Comparison of ENCODE assay signal across 8 cellular contexts in the genomic region with DNA sequence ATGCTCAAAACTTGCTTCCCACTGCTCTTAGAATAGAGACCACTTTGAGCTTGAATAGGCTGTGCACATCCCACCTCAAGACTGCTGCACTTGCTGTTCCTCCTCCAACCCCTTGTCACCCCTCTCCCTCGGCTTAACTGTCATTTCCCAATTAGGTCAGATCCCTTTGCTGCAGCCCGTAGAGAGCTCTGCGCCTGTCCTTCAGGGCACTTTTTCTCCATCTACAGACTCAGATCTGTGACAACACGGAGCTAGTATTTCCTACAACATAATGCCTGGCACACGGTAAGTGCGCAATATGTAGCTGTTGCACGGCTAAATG. TPM values are rescaled to one million over a fixed set of nuclear protein-coding genes. Genes with fewer than 3 reads are reported as not detected.
A peak's percentile ranks its signal among the peaks of the same experiment; 100 is the strongest.
DNase-seq lines count a peak whose midpoint lies in the region; ATAC-seq and TF ChIP-seq lines count a peak whose summit lies in the region.

No MANE protein-coding gene starts in this region.

- H3K36me3 ChIP-seq in ACC112 (ENCODE audit: insufficient read depth, low read length) (no peaks in the 10 kb centered on the region), body of pancreas (replicated peaks in 1 of 2; ENCODE audit: insufficient read depth in 1 of 2, low read depth in 2 of 2) (no peaks in the 10 kb centered on the region), lower lobe of right lung (no peaks in the 10 kb centered on the region), uterus (no peaks in the 10 kb centered on the region)

- peak overlapping the region; percentile 95 for H3K4me3 ChIP-seq in ACC112 (ENCODE audit: low read depth, low read length)
- no peak overlapping the region for H3K4me3 ChIP-seq in body of pancreas
- peak overlapping the region; percentile 77 for H3K4me3 ChIP-seq in lower lobe of right lung
- H3K4me3 ChIP-seq in uterus, result peak overlapping the region; percentile 33 to 34

- TF ChIP-seq POLR2A in body of pancreas (IDR thresholded peaks at IDR 0.05) (no peak), uterus (IDR thresholded peaks at IDR 0.05) (no peak)

- ATAC-seq in GM19351 (IDR thresholded peaks at IDR 0.05; ENCODE audit: unreplicated experiment) (peak; percentile 27), HG03520 (IDR thresholded peaks at IDR 0.05; ENCODE audit: unreplicated experiment) (peak; percentile 14), body of pancreas (peak; percentile 30), lower lobe of right lung (peak; percentile 22 to 25)

- H3K27ac ChIP-seq in ACC112 (ENCODE audit: low read depth, low read length), result no peak overlapping the region
- H3K27ac ChIP-seq in body of pancreas, result peak overlapping the region in 3 of 4 donors; percentile 32 to 82 (median 82)
- no peak overlapping the region for H3K27ac ChIP-seq in lower lobe of right lung
- H3K27ac ChIP-seq in uterus, result peak overlapping the region; percentile 67 to 69

- TF ChIP-seq CTCF in body of pancreas (IDR thresholded peaks at IDR 0.05) (no peak), lower lobe of right lung (IDR thresholded peaks at IDR 0.05) (no peak), uterus (IDR thresholded peaks at IDR 0.05) (no peak)

- DNase-seq in body of pancreas, result no peak
- DNase-seq in lower lobe of right lung, result no peak
- no peak for DNase-seq in uterus
- DNase-seq in iPS-NIHi11 (ENCODE audit: low spot score), result no peak
- no peak for DNase-seq in islet precursor cell

- no peaks in the 10 kb centered on the region for H3K9me3 ChIP-seq in body of pancreas
- H3K9me3 ChIP-seq in lower lobe of right lung, result no peaks in the 10 kb centered on the region
- no peaks in the 10 kb centered on the region for H3K9me3 ChIP-seq in uterus

- H3K27me3 ChIP-seq in ACC112 (ENCODE audit: insufficient read depth, low read length) (no peaks in the 10 kb centered on the region), body of pancreas (no peaks in the 10 kb centered on the region), lower lobe of right lung (ENCODE audit: low read depth) (no peaks in the 10 kb centered on the region), uterus (no peaks in the 10 kb centered on the region)

- H2AFZ ChIP-seq in ACC112 (ENCODE audit: low read length, unreplicated experiment), result peak overlapping the region; percentile 68

- 0 to 1% methylated on average over 7 of the region's 7 CpGs for WGBS in body of pancreas, 2 donors

- intact Hi-C loops in body of pancreas (cut with DNase I), result no loop called here
- intact Hi-C loops in lower lobe of right lung (cut with DNase I), result no loop called here
- intact Hi-C loops in uterus (cut with DNase I; ENCODE audit: low total_unique reads), result no loop called here

- H3K4me1 ChIP-seq in ACC112 (ENCODE audit: control insufficient read depth, insufficient read depth, low read length, unreplicated experiment) (peaks cover 25% of the 10 kb centered on the region), body of pancreas (peaks cover 16% of the 10 kb centered on the region), lower lobe of right lung (peaks cover 13% of the 10 kb centered on the region), uterus (no peaks in the 10 kb centered on the region)

- H3K79me2 ChIP-seq in ACC112 (ENCODE audit: control insufficient read depth, insufficient read depth, low read length, unreplicated experiment), result peaks cover 16% of the 10 kb centered on the region

RNA-seq across cellular contexts. Expression of a gene that starts 0.5 kb away (rescaled TPM):
- total RNA-seq in body of pancreas, result 10 to 100 TPM; 12.2 to 12.5 TPM
- total RNA-seq in lower lobe of right lung, result 9.8 TPM
- total RNA-seq in uterus, result 10 to 100 TPM in 2 of 4 donors, 1 to 10 TPM in 2; 4.1 to 19.4 (median 11.9) TPM

RNA-seq across cellular contexts. Expression of a gene that starts 31.3 kb away (rescaled TPM):
- total RNA-seq in body of pancreas, result 1 to 10 TPM; 1.0 to 2.6 TPM
- total RNA-seq in lower lobe of right lung, result 1.1 TPM
- total RNA-seq in uterus, result 10 to 100 TPM in 1 of 4 donors, 1 to 10 TPM in 2, under 1 TPM in 1; 0.26 to 21.2 (median 1.7) TPM

Comparison
In these comparisons a context has a peak if more than half of its experiments do, and no peak if none do; other contexts are left out.
1. H3K27ac ChIP-seq: peak in body of pancreas (3 of 4) and uterus (2 of 2); none in ACC112 (single experiment) and lower lobe of right lung (single experiment).
2. H3K4me3 ChIP-seq: peak in ACC112 (single experiment), lower lobe of right lung (single experiment) and uterus (2 of 2); none in body of pancreas (0 of 2).
3. Peak in every context shown above with its lines, with median percentiles within 50 percentile points of each other: ATAC-seq.